26 cellular contexts compared by ENCODE assay signal in genomic region chr7:11127988-11128387, GRCh38.
DNase-seq lines count a peak whose midpoint lies in the region; ATAC-seq lines count a peak whose summit lies in the region.
"Had no signal": no experiment of that assay in that cellular context is flagged by ENCODE, and none has a peak within 500 bp of the region (broad histone marks: within the 10 kb centered on the region; RNA-seq: fewer than 3 reads in every experiment).

No MANE protein-coding gene starts in this region.

- no peak overlapping the region for H3K4me3 Mint-ChIP-seq in activated CD8-positive, alpha-beta memory T cell treated with anti-CD3 and anti-CD28 coated beads, Interleukin-2, amount 10 ng/mL, durations not matched to agents 7 days and 5 days
- H3K4me3 Mint-ChIP-seq in T-helper 17 cell, result no peak overlapping the region
- H3K4me3 Mint-ChIP-seq in stimulated activated memory B cell treated with anti-CD40 and anti-IgM and Interleukin-4, amounts not matched to agents 10 μg/mL and 1 μg/mL and 100 μg/mL, for 72 hours, result no peak overlapping the region
- H3K4me3 Mint-ChIP-seq: activated B cell treated with CpG ODN at 0.5 μM for 24 hours; activated CD4-positive, alpha-beta memory T cell treated with anti-CD3 and anti-CD28 coated beads for 36 hours; activated naive CD8-positive, alpha-beta T cell had no signal

- DNase-seq in activated CD8-positive, alpha-beta memory T cell treated with anti-CD3 and anti-CD28 coated beads, Interleukin-2, amount 10 ng/mL, durations not matched to agents 7 days and 5 days, result no peak
- DNase-seq in activated CD8-positive, alpha-beta memory T cell treated with anti-CD3 and anti-CD28 coated beads, Interleukin-2, amount 50 U/mL, for 4 hours, result no peak
- DNase-seq in T-helper 17 cell, result no peak
- no peak for DNase-seq in NCI-H1436 (lab: John Stamatoyannopoulos, UW)
- DNase-seq: 8988T; activated B cell treated with CpG ODN at 0.5 μM for 24 hours; activated CD4-positive, alpha-beta memory T cell treated with anti-CD3 and anti-CD28 coated beads for 36 hours; AML-193; cerebellar nuclear complex; DND-41; erythroblast; foreskin keratinocyte; hypothalamus; islet precursor cell; NCI-H1105; NCI-H510A treated with DMSO at 0.1 percent for 48 hours; Peyer's patch; stimulated activated CD4-positive, alpha-beta T cell treated with anti-CD3 and anti-CD28 coated beads, Interleukin-2, amount 100 ng/mL, for 48 hours; stimulated activated naive CD8-positive, alpha-beta T cell treated with anti-CD3 and anti-CD28 coated beads, Interleukin-15, Interleukin-2, amounts not matched to agents 100 U/mL and 50 U/mL, for 24 hours; T-helper 9 cell had no signal

- no peak overlapping the region for H3K9ac ChIP-seq in iPS-20b (ENCODE audit: low read depth, low read length)

- H3K9me3 ChIP-seq in T-helper 17 cell (ENCODE audit: control insufficient read depth, low read length, poor library complexity, severe bottlenecking) (no peaks in the 10 kb centered on the region), iPS-20b (ENCODE audit: insufficient read depth, low read depth, low read length) (no peaks in the 10 kb centered on the region)
- H3K9me3 ChIP-seq: Peyer's patch had no signal

- peak overlapping the region; percentile 67 for H3K27ac Mint-ChIP-seq in activated CD8-positive, alpha-beta memory T cell treated with anti-CD3 and anti-CD28 coated beads, Interleukin-2, amount 10 ng/mL, durations not matched to agents 7 days and 5 days
- H3K27ac Mint-ChIP-seq in T-helper 17 cell, result peak overlapping the region; percentile 72
- peak overlapping the region; percentile 8 for H3K27ac Mint-ChIP-seq in stimulated activated memory B cell treated with anti-CD40 and anti-IgM and Interleukin-4, amounts not matched to agents 10 μg/mL and 1 μg/mL and 100 μg/mL, for 72 hours
- H3K27ac Mint-ChIP-seq: activated B cell treated with CpG ODN at 0.5 μM for 24 hours; activated CD4-positive, alpha-beta memory T cell treated with anti-CD3 and anti-CD28 coated beads for 36 hours; activated naive CD8-positive, alpha-beta T cell had no signal

- H3K27me3 Mint-ChIP-seq in activated CD8-positive, alpha-beta memory T cell treated with anti-CD3 and anti-CD28 coated beads, Interleukin-2, amount 10 ng/mL, durations not matched to agents 7 days and 5 days, result no peaks in the 10 kb centered on the region
- H3K27me3 Mint-ChIP-seq in T-helper 17 cell, result no peaks in the 10 kb centered on the region
- H3K27me3 Mint-ChIP-seq in stimulated activated memory B cell treated with anti-CD40 and anti-IgM and Interleukin-4, amounts not matched to agents 10 μg/mL and 1 μg/mL and 100 μg/mL, for 72 hours, result no peaks in the 10 kb centered on the region
- H3K27me3 Mint-ChIP-seq: activated B cell treated with CpG ODN at 0.5 μM for 24 hours; activated CD4-positive, alpha-beta memory T cell treated with anti-CD3 and anti-CD28 coated beads for 36 hours; activated naive CD8-positive, alpha-beta T cell had no signal

- H3K27me3 ChIP-seq in iPS-20b (ENCODE audit: insufficient read depth, low read length), result no peaks in the 10 kb centered on the region
- H3K27me3 ChIP-seq: foreskin keratinocyte, Peyer's patch had no signal

- no peak for ATAC-seq in activated CD8-positive, alpha-beta memory T cell treated with anti-CD3 and anti-CD28 coated beads, Interleukin-2, amount 10 ng/mL, durations not matched to agents 7 days and 5 days
- ATAC-seq in T-helper 17 cell (no peak), HG02938 (IDR thresholded peaks at IDR 0.05; ENCODE audit: unreplicated experiment) (no peak), GM21717 (IDR thresholded peaks at IDR 0.05; ENCODE audit: unreplicated experiment) (no peak)
- no peak for ATAC-seq in stimulated activated memory B cell treated with anti-CD40 and anti-IgM and Interleukin-4, amounts not matched to agents 10 μg/mL and 1 μg/mL and 100 μg/mL, for 72 hours
- ATAC-seq: foreskin keratinocyte had no signal

- CTCF ChIA-PET in activated CD8-positive, alpha-beta memory T cell treated with anti-CD3 and anti-CD28 coated beads, Interleukin-2, amount 10 ng/mL, durations not matched to agents 7 days and 5 days (lab: Charles Lee), result no interaction called here

- peaks cover 11% of the 10 kb centered on the region; the same call in 1 of the 2 replicates for H3K4me1 ChIP-seq in iPS-20b (ENCODE audit: insufficient read depth, low read length)
- H3K4me1 ChIP-seq: foreskin keratinocyte, Peyer's patch had no signal

- H3K9me3 Mint-ChIP-seq in activated CD8-positive, alpha-beta memory T cell treated with anti-CD3 and anti-CD28 coated beads, Interleukin-2, amount 10 ng/mL, durations not matched to agents 7 days and 5 days (ENCODE audit: low read depth), result no peaks in the 10 kb centered on the region
- H3K9me3 Mint-ChIP-seq in stimulated activated memory B cell treated with anti-CD40 and anti-IgM and Interleukin-4, amounts not matched to agents 10 μg/mL and 1 μg/mL and 100 μg/mL, for 72 hours, result no peaks in the 10 kb centered on the region
- H3K9me3 Mint-ChIP-seq: activated B cell treated with CpG ODN at 0.5 μM for 24 hours; activated CD4-positive, alpha-beta memory T cell treated with anti-CD3 and anti-CD28 coated beads for 36 hours had no signal

- peaks cover 57% of the 10 kb centered on the region for H3K4me1 Mint-ChIP-seq in activated CD8-positive, alpha-beta memory T cell treated with anti-CD3 and anti-CD28 coated beads, Interleukin-2, amount 10 ng/mL, durations not matched to agents 7 days and 5 days
- H3K4me1 Mint-ChIP-seq in T-helper 17 cell, result peaks cover 25% of the 10 kb centered on the region
- H3K4me1 Mint-ChIP-seq in stimulated activated memory B cell treated with anti-CD40 and anti-IgM and Interleukin-4, amounts not matched to agents 10 μg/mL and 1 μg/mL and 100 μg/mL, for 72 hours, result peaks cover 27% of the 10 kb centered on the region

- no peaks in the 10 kb centered on the region for H3K36me3 ChIP-seq in iPS-20b (ENCODE audit: insufficient read depth, low read depth, low read length)
- H3K36me3 ChIP-seq: Peyer's patch had no signal

- H3K4me3 ChIP-seq in iPS-20b (ENCODE audit: low read length), result peak overlapping the region; percentile 23; the same call in 1 of the 2 replicates
- H3K4me3 ChIP-seq: Peyer's patch, smooth muscle cell had no signal

- H3K27ac ChIP-seq in iPS-20b (ENCODE audit: low read length), result no peak overlapping the region
- H3K27ac ChIP-seq: foreskin keratinocyte, Peyer's patch had no signal

- H3K36me3 Mint-ChIP-seq in activated CD8-positive, alpha-beta memory T cell treated with anti-CD3 and anti-CD28 coated beads, Interleukin-2, amount 10 ng/mL, durations not matched to agents 7 days and 5 days, result peaks cover 37% of the 10 kb centered on the region
- peaks cover 2% of the 10 kb centered on the region for H3K36me3 Mint-ChIP-seq in T-helper 17 cell (ENCODE audit: low read depth)
- H3K36me3 Mint-ChIP-seq in stimulated activated memory B cell treated with anti-CD40 and anti-IgM and Interleukin-4, amounts not matched to agents 10 μg/mL and 1 μg/mL and 100 μg/mL, for 72 hours, result peaks cover 46% of the 10 kb centered on the region

Comparison
In these comparisons a context has a peak if more than half of its experiments do, and no peak if none do; other contexts are left out.
1. H3K27ac Mint-ChIP-seq: peak in every context shown above with its lines; median percentile 72 in T-helper 17 cell; 67 in activated CD8-positive, alpha-beta memory T cell treated with anti-CD3 and anti-CD28 coated beads, Interleukin-2, amount 10 ng/mL, durations not matched to agents 7 days and 5 days; 8 in stimulated activated memory B cell treated with anti-CD40 and anti-IgM and Interleukin-4, amounts not matched to agents 10 μg/mL and 1 μg/mL and 100 μg/mL, for 72 hours.